8 cellular contexts compared by ENCODE assay signal in genomic region chr13:42039457-42039945, GRCh38. TPM values are rescaled to one million over a fixed set of nuclear protein-coding genes. Genes with fewer than 3 reads are reported as not detected.
A peak's percentile ranks its signal among the peaks of the same experiment; 100 is the strongest.
DNase-seq lines count a peak whose midpoint lies in the region; ATAC-seq, FAIRE-seq and TF ChIP-seq lines count a peak whose summit lies in the region.

No MANE protein-coding gene starts in this region.

- TF ChIP-seq POLR2A in breast epithelium (IDR thresholded peaks at IDR 0.05): no peak
- TF ChIP-seq POLR2A in HepG2 (IDR thresholded peaks at IDR 0.05; ENCODE audit: insufficient read depth in 1 of 2, low read depth in 2 of 2, low read length in 2 of 2): no peak
- no peak for TF ChIP-seq POLR2A in thyroid gland (IDR thresholded peaks at IDR 0.05)

- TF ChIP-seq CTCF in breast epithelium (IDR thresholded peaks at IDR 0.05): no peak
- TF ChIP-seq CTCF in HepG2 (CRISPR knock-in tag; IDR thresholded peaks at IDR 0.05): no peak
- peak in 2 of 6 experiments; percentile 12 to 18 for TF ChIP-seq CTCF in thyroid gland (IDR thresholded peaks at IDR 0.05)

- no peaks in the 10 kb centered on the region for H4K20me1 ChIP-seq in HepG2 (ENCODE audit: insufficient read depth, low read length)

- H3K36me3 Mint-ChIP-seq in activated naive CD4-positive, alpha-beta T cell treated with anti-CD3 and anti-CD28 coated beads for 36 hours (ENCODE audit: low read depth): peaks cover 7% of the 10 kb centered on the region

- POLR2A ChIA-PET in HepG2 (lab: Yijun Ruan, JAX): no interaction called here

- no peak overlapping the region for H3K9ac ChIP-seq in HepG2 (ENCODE audit: insufficient read depth, low read depth, low read length)

- H3K4me2 ChIP-seq in HepG2 (ENCODE audit: low read depth, low read length): peak overlapping the region; percentile 86

- H3K27ac ChIP-seq in breast epithelium (peak overlapping the region; percentile 94 to 96), HepG2 (ENCODE audit: extremely low read length, insufficient read depth, low read length) (no peak overlapping the region), thyroid gland (peak overlapping the region; percentile 85 to 99 (median 99))

- DNase-seq in activated naive CD4-positive, alpha-beta T cell treated with anti-CD3 and anti-CD28 coated beads for 36 hours: no peak
- no peak for DNase-seq in activated naive CD4-positive, alpha-beta T cell (lab: John Stamatoyannopoulos, UW)
- DNase-seq in Jurkat, Clone E6-1 (ENCODE audit: low read depth, low spot score): no peak
- DNase-seq in breast epithelium (ENCODE audit: low spot score in 2 of 2) (peak in 1 of 2 donors; percentile 22), HepG2 (ENCODE audit: low spot score) (no peak), thyroid gland (no peak), NCI-H1092 (lab: John Stamatoyannopoulos, UW) (no peak), NCI-H1694 (lab: John Stamatoyannopoulos, UW) (no peak)

- ATAC-seq in HepG2: peak; percentile 18; the same call in 2 of the 3 replicates

- H3K4me3 Mint-ChIP-seq in activated naive CD4-positive, alpha-beta T cell treated with anti-CD3 and anti-CD28 coated beads for 36 hours: peak overlapping the region; percentile 78

- in situ Hi-C loops in HepG2 (cut with HindIII; ENCODE audit: extremely low pct_ligation_motif_present, low pct_unique_long_range_greater_than_20kb): no loop called here

- H3K4me1 ChIP-seq in breast epithelium (no peaks in the 10 kb centered on the region), HepG2 (ENCODE audit: insufficient read depth, low read length) (peaks cover 19% of the 10 kb centered on the region), thyroid gland (peaks cover 0 to 4% of the 10 kb centered on the region in 2 donors)

- H3K9me3 Mint-ChIP-seq in activated naive CD4-positive, alpha-beta T cell treated with anti-CD3 and anti-CD28 coated beads for 36 hours: peaks cover 5% of the 10 kb centered on the region

- no peaks in the 10 kb centered on the region for H3K27me3 Mint-ChIP-seq in activated naive CD4-positive, alpha-beta T cell treated with anti-CD3 and anti-CD28 coated beads for 36 hours (ENCODE audit: low read depth)

- no peaks in the 10 kb centered on the region for H3K36me3 ChIP-seq in breast epithelium
- no peaks in the 10 kb centered on the region for H3K36me3 ChIP-seq in HepG2 (replicated peaks in 1 of 2; ENCODE audit: control insufficient read depth in 1 of 2, insufficient read depth in 2 of 2, low read length in 2 of 2)
- no peaks in the 10 kb centered on the region for H3K36me3 ChIP-seq in thyroid gland

- CTCF ChIA-PET in activated naive CD4-positive, alpha-beta T cell treated with anti-CD3 and anti-CD28 coated beads for 36 hours (lab: Charles Lee): no interaction called here
- CTCF ChIA-PET in HepG2 (lab: Yijun Ruan, JAX; ENCODE audit: low intra/inter-chr PET ratio, low total read pairs): no interaction called here

- H2AFZ ChIP-seq in HepG2 (ENCODE audit: low read length): no peak overlapping the region

- H3K9me3 ChIP-seq in breast epithelium (no peaks in the 10 kb centered on the region), HepG2 (ENCODE audit: low read length) (no peaks in the 10 kb centered on the region), thyroid gland (no peaks in the 10 kb centered on the region)

- FAIRE-seq in HepG2 (lab: Jason Lieb, UNC): no peak

- peak overlapping the region; percentile 37 for H3K27ac Mint-ChIP-seq in activated naive CD4-positive, alpha-beta T cell treated with anti-CD3 and anti-CD28 coated beads for 36 hours

- TF ChIP-seq EP300 in HepG2 (IDR thresholded peaks at IDR 0.05; ENCODE audit: low read depth in 2 of 2, low read length in 2 of 2) (no peak), HepG2 (CRISPR knock-in tag; IDR thresholded peaks at IDR 0.05; ENCODE audit: borderline replicate concordance) (no peak)

- no peaks in the 10 kb centered on the region for H3K79me2 ChIP-seq in HepG2 (ENCODE audit: insufficient read depth, low read length)

- intact Hi-C loops in activated naive CD4-positive, alpha-beta T cell treated with anti-CD3 and anti-CD28 coated beads for 36 hours (cut with micrococcal nuclease): loop anchor here (1.0 kb wide), 1 partner anchor 134 kb away; no protein-coding TSS in a partner anchor
- intact Hi-C loops in breast epithelium (cut with DNase I; ENCODE audit: low total_unique reads) (loop anchor here (10.0 kb wide), 1 partner anchor 335 kb away; no protein-coding TSS in a partner anchor), HepG2 (cut with micrococcal nuclease; ENCODE audit: unreplicated experiment) (no loop called here), thyroid gland (cut with DNase I) (no loop called here)

- no TSS peak for BruUV-seq in HepG2 (replicated peaks; lab: Mats Ljungman, UMichigan)

- WGBS in HepG2 (ENCODE audit: low lambda C conversion rate): 19% methylated on average over 14 of the region's 14 CpGs
- 24 to 26% methylated on average over 14 of the region's 14 CpGs for WGBS in thyroid gland, 2 donors

- H3K4me3 ChIP-seq in Jurkat, Clone E6-1 (ENCODE audit: low read length): peak overlapping the region; percentile 54
- H3K4me3 ChIP-seq in breast epithelium: peak overlapping the region; percentile 81 to 92 (median 85)
- peak overlapping the region; percentile 42 to 71 (median 61) for H3K4me3 ChIP-seq in HepG2 (replicated peaks in 1 of 3; ENCODE audit: insufficient read depth in 1 of 3, low read depth in 2 of 3, low read length in 3 of 3)
- peak overlapping the region in 2 of 3 donors; percentile 84 to 90 for H3K4me3 ChIP-seq in thyroid gland (replicated peaks in 1 of 3)

- H3K27me3 ChIP-seq in breast epithelium (no peaks in the 10 kb centered on the region), HepG2 (ENCODE audit: control insufficient read depth in 1 of 2, insufficient read depth in 2 of 2, low read length in 2 of 2) (peaks cover 8 to 44% of the 10 kb centered on the region in 2 experiments; a peak in 4 of 5 replicates), thyroid gland (no peaks in the 10 kb centered on the region)

- peaks cover 20% of the 10 kb centered on the region for H3K4me1 Mint-ChIP-seq in activated naive CD4-positive, alpha-beta T cell treated with anti-CD3 and anti-CD28 coated beads for 36 hours (ENCODE audit: low read depth)

- TF ChIP-seq RAD21 in HepG2 (CRISPR knock-in tag; IDR thresholded peaks at IDR 0.05): no peak

TF ChIP-seq in HepG2, 621 proteins besides CTCF, POLR2A, EP300 and RAD21:
- peak; percentile 50 for TF ChIP-seq CBX2 (IDR thresholded peaks at IDR 0.05; ENCODE audit: low read depth, low read length)
- TF ChIP-seq CBX2 (CRISPR knock-in tag; IDR thresholded peaks at IDR 0.05; ENCODE audit: low read depth): no peak
- no peak for TF ChIP-seq SOX6 (IDR thresholded peaks at IDR 0.05)
- TF ChIP-seq SOX6 (CRISPR knock-in tag; IDR thresholded peaks at IDR 0.05): no peak
- no peak for TF ChIP-seq UBTF (CRISPR knock-in tag; IDR thresholded peaks at IDR 0.05)
- no peak for TF ChIP-seq DR1 (CRISPR knock-in tag; IDR thresholded peaks at IDR 0.05)
- TF ChIP-seq ZNF550 (CRISPR knock-in tag; IDR thresholded peaks at IDR 0.05; ENCODE audit: borderline replicate concordance): no peak

RNA-seq across cellular contexts. Expression of gene DGKH, which starts 8.9 kb away (rescaled TPM):
- 10 to 100 TPM; 12.6 to 13.7 TPM for total RNA-seq in activated naive CD4-positive, alpha-beta T cell treated with anti-CD3 and anti-CD28 coated beads for 36 hours
- 3.7 TPM for polyA plus RNA-seq in Jurkat, Clone E6-1 (2012; ENCODE audit: insufficient read depth, insufficient read length)
- total RNA-seq in breast epithelium (10 to 100 TPM; 11.5 to 19.0 (median 19.0) TPM), HepG2 (2016; rRNA removed; fragmentation: Illumina TruSeq; extraction: Trizol) (0.06 and 0.13 TPM in 2 replicates), thyroid gland (10 to 100 TPM in 3 of 4 donors, 1 to 10 TPM in 1; 7.9 to 15.9 (median 12.4) TPM)
- not detected in 2 replicates for total RNA-seq in HepG2 (2016; cell fraction: cytosol; rRNA removed; fragmentation: Illumina TruSeq; extraction: Trizol; ENCODE audit: low read depth)
- total RNA-seq in HepG2 (2016; cell fraction: insoluble cytoplasmic fraction; rRNA removed; fragmentation: Illumina TruSeq; extraction: Trizol): 0.02 and 0.04 TPM in 2 replicates
- 0.09 TPM in 1 of 2 replicates, not detected in the other for total RNA-seq in HepG2 (2016; cell fraction: membrane; rRNA removed; fragmentation: Illumina TruSeq; extraction: Trizol)
- total RNA-seq in HepG2 (2016; cell fraction: nucleus; rRNA removed; fragmentation: Illumina TruSeq; extraction: Trizol): 0.09 and 0.60 TPM in 2 replicates
- 0.01 and 0.05 TPM in 2 replicates for polyA plus RNA-seq in HepG2 (2011; rRNA removed)
- 0.01 and 0.04 TPM in 2 replicates for polyA plus RNA-seq in HepG2 (2011; cell fraction: cytosol; rRNA removed)
- 0.09 and 0.10 TPM in 2 replicates for polyA plus RNA-seq in HepG2 (2011; cell fraction: nucleus; rRNA removed)
- 0.01 TPM in 2 replicates for polyA plus RNA-seq in HepG2 (2012)
- polyA plus RNA-seq in HepG2 (2016; cell fraction: cytosol; fragmentation: Illumina TruSeq; extraction: Trizol; ENCODE audit: low read depth): not detected in 2 replicates
- polyA plus RNA-seq in HepG2 (2016; cell fraction: insoluble cytoplasmic fraction; fragmentation: Illumina TruSeq; extraction: Trizol; ENCODE audit: low read depth): 0.03 and 0.04 TPM in 2 replicates
- 0.16 TPM in 1 of 2 replicates, not detected in the other for polyA plus RNA-seq in HepG2 (2016; cell fraction: membrane; fragmentation: Illumina TruSeq; extraction: Trizol; ENCODE audit: low read depth)
- polyA plus RNA-seq in HepG2 (2016; cell fraction: nucleus; fragmentation: Illumina TruSeq; extraction: Trizol; ENCODE audit: insufficient read depth, low read depth): 0.07 and 0.16 TPM in 2 replicates
- polyA minus RNA-seq in HepG2 (2011; rRNA and poly(A)+ RNA removed; ENCODE audit: low replicate concordance): 0.18 and 12.6 TPM in 2 replicates
- polyA minus RNA-seq in HepG2 (2011; cell fraction: cytosol; rRNA and poly(A)+ RNA removed): under 0.01 and 0.10 TPM in 2 replicates
- polyA minus RNA-seq in HepG2 (2011; cell fraction: nucleus; rRNA and poly(A)+ RNA removed): 0.12 and 0.39 TPM in 2 replicates

Comparison
In these comparisons a context has a peak if more than half of its experiments do, and no peak if none do; other contexts are left out.
1. RNA of gene DGKH, which starts 8.9 kb away (total RNA-seq): 11.5 to 19.0 TPM in breast epithelium, 7.9 to 15.9 TPM in thyroid gland and 12.6 to 13.7 TPM in activated naive CD4-positive, alpha-beta T cell treated with anti-CD3 and anti-CD28 coated beads for 36 hours; 0.02 to 0.60 TPM in HepG2; every median in the first group is over 4 times any median in the second.
2. intact Hi-C loops: an anchor here in activated naive CD4-positive, alpha-beta T cell treated with anti-CD3 and anti-CD28 coated beads for 36 hours (1.0 kb wide) and breast epithelium (10.0 kb wide); none called in HepG2 and thyroid gland.
3. Peak in every context shown above with its lines, with median percentiles within 50 percentile points of each other: H3K4me3 ChIP-seq.